ENCODE assay signal across 14 cellular contexts in the genomic region with DNA sequence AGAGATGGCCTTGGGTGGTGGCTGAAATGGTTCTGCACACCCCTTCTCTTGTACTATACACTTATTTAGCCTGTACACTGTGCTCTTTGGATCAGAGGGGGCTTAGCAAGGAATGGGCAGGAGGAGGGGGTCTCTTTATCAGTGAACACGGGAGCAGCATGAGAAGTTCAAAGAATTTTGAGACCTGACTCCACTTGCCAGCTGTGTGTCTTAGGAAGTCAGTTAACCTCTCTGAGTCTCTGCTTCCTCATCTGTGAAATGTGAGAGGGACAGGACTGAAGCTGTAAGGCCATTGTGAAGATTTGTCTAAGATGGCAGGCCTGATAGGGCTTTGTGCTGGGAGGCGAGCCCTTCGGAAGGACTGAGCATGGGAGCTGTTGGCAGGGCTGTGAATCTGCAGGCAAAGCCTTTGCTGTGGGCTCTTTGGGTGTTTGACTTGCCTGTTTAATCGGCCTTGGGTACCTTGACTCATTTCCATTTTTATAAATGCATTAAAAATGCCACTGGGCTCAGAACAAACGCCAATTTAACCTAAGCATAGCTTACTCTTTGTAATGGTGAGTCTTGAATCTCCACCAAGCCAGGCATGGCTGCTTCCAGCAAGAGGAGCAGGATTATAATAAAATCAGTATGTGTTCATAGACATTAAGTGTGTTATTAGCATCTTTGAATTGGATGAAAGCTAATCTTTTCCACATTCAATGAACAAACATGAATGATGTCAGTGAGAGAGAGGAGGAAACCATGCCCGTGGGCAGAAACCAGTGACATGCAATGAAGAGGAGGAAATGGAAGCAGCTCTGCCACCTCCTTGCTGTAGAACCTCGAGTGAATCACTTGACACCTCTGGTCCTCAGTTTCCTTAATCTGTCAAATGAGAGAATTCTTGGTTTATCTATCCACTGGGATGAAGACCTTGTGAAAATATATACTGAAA.
DNase-seq lines count a peak whose midpoint lies in the region; ATAC-seq and TF ChIP-seq lines count a peak whose summit lies in the region.
"Had no signal": no experiment of that assay in that cellular context is flagged by ENCODE, and none has a peak within 500 bp of the region (broad histone marks: within the 10 kb centered on the region; RNA-seq: fewer than 3 reads in every experiment).

No MANE protein-coding gene starts in this region.

- no peak overlapping the region for H3K27ac Mint-ChIP-seq in activated naive CD4-positive, alpha-beta T cell treated with anti-CD3 and anti-CD28 coated beads for 36 hours
- H3K27ac Mint-ChIP-seq in T-helper 1 cell treated with Interleukin-12 subunit alpha and Interleukin-12 subunit beta and Interleukin-4 antibody, amounts not matched to agents 30 μg/mL and 1 μg/mL, for 36 hours = peak overlapping the region; percentile 63
- H3K27ac Mint-ChIP-seq in endodermal cell = no peak overlapping the region
- peak overlapping the region in 1 of 2 donors; percentile 63 for H3K27ac Mint-ChIP-seq in stimulated activated naive CD8-positive, alpha-beta T cell treated with anti-CD3 and anti-CD28 coated beads, Interleukin-15, amount 100 ng/mL, for 72 hours

- 83 to 88% methylated on average over 6 to 7 of the region's 7 CpGs for WGBS in endodermal cell (ENCODE audit: insufficient coverage in 1 of 2, insufficient read length in 1 of 2), 2 experiments

- no peaks in the 10 kb centered on the region for H3K9me3 Mint-ChIP-seq in activated naive CD4-positive, alpha-beta T cell treated with anti-CD3 and anti-CD28 coated beads for 36 hours
- no peaks in the 10 kb centered on the region for H3K9me3 Mint-ChIP-seq in T-helper 1 cell treated with Interleukin-12 subunit alpha and Interleukin-12 subunit beta and Interleukin-4 antibody, amounts not matched to agents 30 μg/mL and 1 μg/mL, for 36 hours
- no peaks in the 10 kb centered on the region for H3K9me3 Mint-ChIP-seq in endodermal cell
- no peaks in the 10 kb centered on the region for H3K9me3 Mint-ChIP-seq in stimulated activated naive CD8-positive, alpha-beta T cell treated with anti-CD3 and anti-CD28 coated beads, Interleukin-15, amount 100 ng/mL, for 72 hours

- intact Hi-C loops in activated naive CD4-positive, alpha-beta T cell treated with anti-CD3 and anti-CD28 coated beads for 36 hours (cut with micrococcal nuclease) = no loop called here

- peaks cover 14% of the 10 kb centered on the region for H3K4me1 Mint-ChIP-seq in activated naive CD4-positive, alpha-beta T cell treated with anti-CD3 and anti-CD28 coated beads for 36 hours (ENCODE audit: low read depth)
- H3K4me1 Mint-ChIP-seq in T-helper 1 cell treated with Interleukin-12 subunit alpha and Interleukin-12 subunit beta and Interleukin-4 antibody, amounts not matched to agents 30 μg/mL and 1 μg/mL, for 36 hours (ENCODE audit: low read depth) = peaks cover 49% of the 10 kb centered on the region
- peaks cover 40% of the 10 kb centered on the region for H3K4me1 Mint-ChIP-seq in endodermal cell
- H3K4me1 Mint-ChIP-seq in stimulated activated naive CD8-positive, alpha-beta T cell treated with anti-CD3 and anti-CD28 coated beads, Interleukin-15, amount 100 ng/mL, for 72 hours = peaks cover 53% of the 10 kb centered on the region

- H3K27ac ChIP-seq in endodermal cell (ENCODE audit: low read depth, low read length) = no peak overlapping the region
- H3K27ac ChIP-seq: body of pancreas, ovary, VCaP had no signal

- H3K27me3 Mint-ChIP-seq in activated naive CD4-positive, alpha-beta T cell treated with anti-CD3 and anti-CD28 coated beads for 36 hours (ENCODE audit: low read depth) = no peaks in the 10 kb centered on the region
- H3K27me3 Mint-ChIP-seq in T-helper 1 cell treated with Interleukin-12 subunit alpha and Interleukin-12 subunit beta and Interleukin-4 antibody, amounts not matched to agents 30 μg/mL and 1 μg/mL, for 36 hours (ENCODE audit: low read depth) = no peaks in the 10 kb centered on the region
- peaks cover 30% of the 10 kb centered on the region for H3K27me3 Mint-ChIP-seq in endodermal cell (ENCODE audit: insufficient read depth)
- H3K27me3 Mint-ChIP-seq in stimulated activated naive CD8-positive, alpha-beta T cell treated with anti-CD3 and anti-CD28 coated beads, Interleukin-15, amount 100 ng/mL, for 72 hours = peaks cover 26% of the 10 kb centered on the region

- peak; percentile 27 for DNase-seq in activated naive CD4-positive, alpha-beta T cell treated with anti-CD3 and anti-CD28 coated beads for 36 hours
- DNase-seq in activated naive CD4-positive, alpha-beta T cell treated with Interleukin-2 at 50 U/mL for 16 hours = no peak
- DNase-seq in endodermal cell = peak; percentile 28
- DNase-seq in stimulated activated naive CD8-positive, alpha-beta T cell treated with anti-CD3 and anti-CD28 coated beads, Interleukin-15, amount 100 ng/mL, for 72 hours = no peak
- no peak for DNase-seq in stimulated activated CD4-positive, alpha-beta T cell treated with anti-CD3 and anti-CD28 coated beads, Interleukin-15, amount 100 ng/mL, for 24 hours
- no peak for DNase-seq in stimulated activated naive CD4-positive, alpha-beta T cell (lab: John Stamatoyannopoulos, UW)
- DNase-seq: body of pancreas, DMS79 treated with DMSO at 0.1 percent for 48 hours, NCI-H187 treated with DMSO at 0.1 percent for 48 hours, NCI-H748 treated with DMSO at 0.1 percent for 48 hours, ovary had no signal

- peaks cover 31% of the 10 kb centered on the region for H3K4me1 ChIP-seq in endodermal cell (ENCODE audit: control insufficient read depth, insufficient read depth, low read length)
- H3K4me1 ChIP-seq: body of pancreas had no signal

- CTCF ChIA-PET in activated naive CD4-positive, alpha-beta T cell treated with anti-CD3 and anti-CD28 coated beads for 36 hours (lab: Charles Lee) = interaction anchor here (1.1 kb wide), 1 partner anchor 116 kb away, joined by 3 read pairs; no protein-coding TSS in a partner anchor

- H3K9me3 ChIP-seq in endodermal cell (ENCODE audit: control insufficient read depth, low read length) = no peaks in the 10 kb centered on the region
- H3K9me3 ChIP-seq: body of pancreas, ovary had no signal

- no peak overlapping the region for H3K4me3 Mint-ChIP-seq in activated naive CD4-positive, alpha-beta T cell treated with anti-CD3 and anti-CD28 coated beads for 36 hours
- H3K4me3 Mint-ChIP-seq in T-helper 1 cell treated with Interleukin-12 subunit alpha and Interleukin-12 subunit beta and Interleukin-4 antibody, amounts not matched to agents 30 μg/mL and 1 μg/mL, for 36 hours = peak overlapping the region; percentile 47
- no peak overlapping the region for H3K4me3 Mint-ChIP-seq in endodermal cell
- no peak overlapping the region for H3K4me3 Mint-ChIP-seq in stimulated activated naive CD8-positive, alpha-beta T cell treated with anti-CD3 and anti-CD28 coated beads, Interleukin-15, amount 100 ng/mL, for 72 hours

- H3K36me3 Mint-ChIP-seq in activated naive CD4-positive, alpha-beta T cell treated with anti-CD3 and anti-CD28 coated beads for 36 hours (ENCODE audit: low read depth) = no peaks in the 10 kb centered on the region
- peaks cover 3% of the 10 kb centered on the region for H3K36me3 Mint-ChIP-seq in T-helper 1 cell treated with Interleukin-12 subunit alpha and Interleukin-12 subunit beta and Interleukin-4 antibody, amounts not matched to agents 30 μg/mL and 1 μg/mL, for 36 hours (ENCODE audit: low read depth)
- H3K36me3 Mint-ChIP-seq in endodermal cell (ENCODE audit: low read depth) = no peaks in the 10 kb centered on the region

- no peak overlapping the region for H3K9ac ChIP-seq in endodermal cell (ENCODE audit: extremely low read depth, low read length, poor library complexity, severe bottlenecking)

- no peak for TF ChIP-seq CTCF in endodermal cell (conservative IDR thresholded peaks at IDR 0.05)

- peak; percentile 54 for ATAC-seq in stimulated activated naive CD8-positive, alpha-beta T cell treated with anti-CD3 and anti-CD28 coated beads, Interleukin-15, amount 100 ng/mL, for 72 hours
- no peak for ATAC-seq in GM21367 (IDR thresholded peaks at IDR 0.05; ENCODE audit: unreplicated experiment)
- ATAC-seq: body of pancreas had no signal

- H3K27me3 ChIP-seq in endodermal cell (ENCODE audit: control insufficient read depth, insufficient read depth, low read length, poor library complexity, severe bottlenecking) = no peaks in the 10 kb centered on the region
- H3K27me3 ChIP-seq: body of pancreas, ovary had no signal

- H3K4me3 ChIP-seq in endodermal cell (ENCODE audit: low read length) = no peak overlapping the region
- H3K4me3 ChIP-seq: body of pancreas, ovary had no signal

- no peaks in the 10 kb centered on the region for H3K36me3 ChIP-seq in endodermal cell (ENCODE audit: control insufficient read depth, insufficient read depth, low read length)
- H3K36me3 ChIP-seq: ovary had no signal

Comparison
In these comparisons a context has a peak if more than half of its experiments do, and no peak if none do; other contexts are left out.
1. DNase-seq: peak in activated naive CD4-positive, alpha-beta T cell treated with anti-CD3 and anti-CD28 coated beads for 36 hours (single experiment) and endodermal cell (single experiment); none in activated naive CD4-positive, alpha-beta T cell treated with Interleukin-2 at 50 U/mL for 16 hours (single experiment), stimulated activated naive CD8-positive, alpha-beta T cell treated with anti-CD3 and anti-CD28 coated beads, Interleukin-15, amount 100 ng/mL, for 72 hours (0 of 2), stimulated activated CD4-positive, alpha-beta T cell treated with anti-CD3 and anti-CD28 coated beads, Interleukin-15, amount 100 ng/mL, for 24 hours (single experiment) and stimulated activated naive CD4-positive, alpha-beta T cell (0 of 6).